36 cellular contexts compared by ENCODE assay signal in genomic region chr7:17669204-17669603, GRCh38.
"Had no signal": no experiment of that assay in that cellular context is flagged by ENCODE, and none has a peak within 500 bp of the region (broad histone marks: within the 10 kb centered on the region; RNA-seq: fewer than 3 reads in every experiment).

No MANE protein-coding gene starts in this region.

- DNase-seq: activated B cell treated with CpG ODN at 0.5 μM for 24 hours; activated CD4-positive, alpha-beta memory T cell treated with anti-CD3 and anti-CD28 coated beads for 36 hours; activated CD4-positive, alpha-beta T cell treated with anti-CD3 and anti-CD28 coated beads for 4 hours; activated CD4-positive, alpha-beta T cell treated with anti-CD3 and anti-CD28 coated beads, Interleukin-2, amount 10 ng/mL, durations not matched to agents 24 days and 14 days; activated CD4-positive, alpha-beta T cell treated with anti-CD3 and anti-CD28 coated beads, Interleukin-2, amount 50 U/mL, for 1 hour; activated CD4-positive, alpha-beta T cell treated with anti-CD3 and anti-CD28 coated beads, Interleukin-2, amount 50 U/mL, for 4 hours; activated CD4-positive, CD25-positive, alpha-beta regulatory T cell treated with anti-CD3 and anti-CD28 coated beads, Interleukin-2, amount 50 U/mL, for 72 hours; activated CD8-positive, alpha-beta memory T cell treated with anti-CD3 and anti-CD28 coated beads, Interleukin-2, amount 50 U/mL, for 4 hours; activated CD8-positive, alpha-beta T cell treated with anti-CD3 and anti-CD28 coated beads for 36 hours; activated effector memory CD4-positive, alpha-beta T cell treated with anti-CD3 and anti-CD28 coated beads, Interleukin-2, amount 50 U/mL, for 16 hours; activated gamma-delta T cell treated with Interleukin-2 at 50 U/mL for 16 hours; activated naive CD4-positive, alpha-beta T cell; activated naive CD4-positive, alpha-beta T cell treated with anti-CD3 and anti-CD28 coated beads for 36 hours; activated naive CD4-positive, alpha-beta T cell treated with anti-CD3 and anti-CD28 coated beads, Interleukin-2, amount 50 U/mL, for 16 hours; activated naive CD8-positive, alpha-beta T cell treated with anti-CD3 and anti-CD28 coated beads for 36 hours; activated T-cell treated with anti-CD3 and anti-CD28 coated beads for 4 hours; activated T-cell treated with anti-CD3 and anti-CD28 coated beads, Interleukin-2, amount 50 U/mL, for 1 hour; activated T-cell treated with anti-CD3 and anti-CD28 coated beads, Interleukin-2, amount 50 U/mL, for 4 hours; activated T-cell treated with anti-CD3 and anti-CD28 coated beads, Interleukin-2, amount 50 U/mL, for 72 hours; adrenal gland; amniotic stem cell; aorta; body of pancreas; brain microvascular endothelial cell; caudate nucleus; cerebellar nuclear complex; T-helper 1 cell; T-helper 2 cell; T-helper 9 cell had no signal

- H3K4me3 ChIP-seq: adrenal gland, body of pancreas, breast epithelium, cardiac muscle cell had no signal

- H3K4me1 ChIP-seq: adrenal gland, body of pancreas, breast epithelium had no signal

- ATAC-seq: activated CD8-positive, alpha-beta T cell treated with anti-CD3 and anti-CD28 coated beads for 36 hours; activated naive CD4-positive, alpha-beta T cell treated with anti-CD3 and anti-CD28 coated beads, Interleukin-2, amount 50 U/mL, for 72 hours; activated T-cell treated with anti-CD3 and anti-CD28 coated beads, Interleukin-2, amount 50 U/mL, for 4 hours; activated T-cell treated with anti-CD3 and anti-CD28 coated beads, Interleukin-2, amount 50 U/mL, for 72 hours; activated T-helper 17 cell treated with anti-CD3 and anti-CD28 coated beads, Interleukin-2, amount 50 U/mL, for 72 hours; body of pancreas had no signal

- H3K9me3 ChIP-seq: adrenal gland, body of pancreas, breast epithelium had no signal

- H3K27me3 ChIP-seq: adrenal gland, body of pancreas, brain microvascular endothelial cell, breast epithelium, cardiac muscle cell had no signal

- H3K27ac ChIP-seq: adrenal gland, body of pancreas, brain microvascular endothelial cell, breast epithelium, cardiac muscle cell, VCaP had no signal

- FAIRE-seq: astrocyte, TTC549 had no signal

- H3K36me3 ChIP-seq: adrenal gland, brain microvascular endothelial cell, breast epithelium, cardiac muscle cell had no signal
